ENCODE assay signal across 23 cellular contexts in the genomic region with DNA sequence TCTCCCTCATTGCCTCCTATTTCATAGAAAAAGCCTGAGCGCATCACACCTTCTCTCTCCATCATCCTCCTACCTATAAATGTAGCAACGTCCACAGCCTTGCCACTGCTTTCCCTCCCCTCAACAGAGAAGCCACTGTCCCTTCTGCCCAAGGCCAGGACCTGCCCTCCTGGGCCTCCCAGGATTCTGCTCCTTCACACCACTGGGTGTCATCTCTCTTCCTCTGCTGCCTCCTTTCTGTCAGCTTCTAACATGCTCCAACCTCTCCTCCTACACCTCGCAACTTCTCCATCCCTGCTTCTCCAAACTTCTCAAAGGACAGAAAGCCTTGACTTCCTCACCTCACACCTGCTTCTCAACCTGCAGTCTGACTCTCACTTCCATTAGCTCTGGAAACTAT. TPM values are rescaled to one million over a fixed set of nuclear protein-coding genes. Genes with fewer than 3 reads are reported as not detected.
DNase-seq lines count a peak whose midpoint lies in the region; ATAC-seq, FAIRE-seq and TF ChIP-seq lines count a peak whose summit lies in the region.
"Had no signal": no experiment of that assay in that cellular context is flagged by ENCODE, and none has a peak within 500 bp of the region (broad histone marks: within the 10 kb centered on the region; RNA-seq: fewer than 3 reads in every experiment).

No MANE protein-coding gene starts in this region.

- H3K4me1 Mint-ChIP-seq in MCF 10A (ENCODE audit: insufficient read depth, unreplicated experiment), result peaks cover 18% of the 10 kb centered on the region

- no peaks in the 10 kb centered on the region for H3K9me3 Mint-ChIP-seq in MCF 10A (ENCODE audit: unreplicated experiment)
- H3K9me3 Mint-ChIP-seq: neural progenitor cell had no signal

- ATAC-seq in HG03025 (IDR thresholded peaks at IDR 0.05; ENCODE audit: low FRiP score, unreplicated experiment), result no peak
- ATAC-seq: activated CD8-positive, alpha-beta memory T cell treated with anti-CD3 and anti-CD28 coated beads, Interleukin-2, amount 10 ng/mL, durations not matched to agents 7 days and 5 days had no signal

- POLR2A ChIA-PET in MCF 10A (lab: Yijun Ruan, JAX), result no interaction called here

- H3K4me3 Mint-ChIP-seq in MCF 10A (ENCODE audit: unreplicated experiment), result no peak overlapping the region
- H3K4me3 Mint-ChIP-seq: activated CD8-positive, alpha-beta memory T cell treated with anti-CD3 and anti-CD28 coated beads, Interleukin-2, amount 10 ng/mL, durations not matched to agents 7 days and 5 days; neural progenitor cell; T-helper 2 cell treated with Interferon-gamma antibody and Interleukin-4, amounts not matched to agents 5 μg/mL and 100 μg/mL, for 36 hours had no signal

- H3K27ac ChIP-seq in breast epithelium (no peak overlapping the region), testis (no peak overlapping the region)
- H3K27ac ChIP-seq: BLaER1, neural progenitor cell had no signal

- CTCF ChIA-PET in MCF 10A (lab: Yijun Ruan, JAX), result interaction anchor here (0.7 kb wide), 1 partner anchor 238 kb away, joined by 3 read pairs; no protein-coding TSS in a partner anchor

- no peaks in the 10 kb centered on the region for H3K4me1 ChIP-seq in breast epithelium
- H3K4me1 ChIP-seq in testis, result peaks cover 14% of the 10 kb centered on the region
- H3K4me1 ChIP-seq: neural progenitor cell had no signal

- in situ Hi-C loops in SK-MEL-5 (cut with HindIII; ENCODE audit: low pct_unique_long_range_greater_than_20kb, low sequenced_read_pairs), result no loop called here

- peak; percentile 14 for DNase-seq in MCF 10A (ENCODE audit: unreplicated experiment)
- no peak for DNase-seq in breast epithelium (ENCODE audit: low spot score in 2 of 2)
- peak; percentile 49 for DNase-seq in SK-MEL-5 (ENCODE audit: low read depth, low spot score)
- DNase-seq in epithelial cell of proximal tubule (ENCODE audit: low read depth), result no peak
- DNase-seq in testis, result peak; percentile 71
- no peak for DNase-seq in LoVo (ENCODE audit: low spot score)
- no peak for DNase-seq in GM12891 (ENCODE audit: insufficient read length, low spot score)
- DNase-seq: activated CD4-positive, alpha-beta T cell treated with anti-CD3 and anti-CD28 coated beads, Interleukin-2, amount 50 U/mL, for 1 hour; activated CD8-positive, alpha-beta memory T cell treated with anti-CD3 and anti-CD28 coated beads, Interleukin-2, amount 10 ng/mL, durations not matched to agents 7 days and 5 days; activated naive CD4-positive, alpha-beta T cell treated with anti-CD3 and anti-CD28 coated beads, Interleukin-2, amount 50 U/mL, for 16 hours; dermis blood vessel endothelial cell; kidney glomerular epithelial cell; NCI-H146; psoas muscle had no signal

- intact Hi-C loops in MCF 10A (cut with micrococcal nuclease) (no loop called here), breast epithelium (cut with DNase I; ENCODE audit: low total_unique reads) (no loop called here), testis (cut with DNase I; ENCODE audit: low total_unique reads) (no loop called here)

- H3K4me3 ChIP-seq in breast epithelium (no peak overlapping the region), epithelial cell of proximal tubule (ENCODE audit: low read depth, low read length) (no peak overlapping the region), testis (no peak overlapping the region)
- H3K4me3 ChIP-seq: BLaER1, neural progenitor cell, psoas muscle had no signal

- H3K27ac Mint-ChIP-seq in MCF 10A (ENCODE audit: low read depth, unreplicated experiment), result no peak overlapping the region
- H3K27ac Mint-ChIP-seq: activated CD8-positive, alpha-beta memory T cell treated with anti-CD3 and anti-CD28 coated beads, Interleukin-2, amount 10 ng/mL, durations not matched to agents 7 days and 5 days; neural progenitor cell; T-helper 2 cell treated with Interferon-gamma antibody and Interleukin-4, amounts not matched to agents 5 μg/mL and 100 μg/mL, for 36 hours had no signal

- no peak for TF ChIP-seq CTCF in MCF 10A (IDR thresholded peaks at IDR 0.05; ENCODE audit: unreplicated experiment)
- no peak for TF ChIP-seq CTCF in breast epithelium (IDR thresholded peaks at IDR 0.05)
- peak; percentile 26 for TF ChIP-seq CTCF in epithelial cell of proximal tubule (conservative IDR thresholded peaks at IDR 0.05; ENCODE audit: low read depth, low read length)
- TF ChIP-seq CTCF in testis (IDR thresholded peaks at IDR 0.05), result peak in 1 of 3 experiments; percentile 4

- TF ChIP-seq POLR2A in breast epithelium (IDR thresholded peaks at IDR 0.05) (no peak), testis (IDR thresholded peaks at IDR 0.05) (no peak), GM12891 (IDR thresholded peaks at IDR 0.05; ENCODE audit: low read depth, low read length) (no peak)

- 59 to 65% methylated on average over 3 of the region's 3 CpGs for WGBS in testis, 2 donors

- H3K27me3 Mint-ChIP-seq in MCF 10A (ENCODE audit: insufficient read depth, unreplicated experiment), result no peaks in the 10 kb centered on the region

- H3K36me3 ChIP-seq in breast epithelium, result no peaks in the 10 kb centered on the region
- no peaks in the 10 kb centered on the region for H3K36me3 ChIP-seq in testis (ENCODE audit: low read depth, missing control alignments)
- H3K36me3 ChIP-seq: BLaER1, neural progenitor cell had no signal

- no TSS peak for BruUV-seq in MCF 10A (replicated peaks; lab: Mats Ljungman, UMichigan)

- FAIRE-seq in GM12891 (lab: Jason Lieb, UNC), result no peak
- FAIRE-seq: urothelium cell line had no signal

- H3K36me3 Mint-ChIP-seq in MCF 10A (ENCODE audit: insufficient read depth, unreplicated experiment), result no peaks in the 10 kb centered on the region
- H3K36me3 Mint-ChIP-seq: neural progenitor cell had no signal

- H3K27me3 ChIP-seq in breast epithelium (no peaks in the 10 kb centered on the region), testis (no peaks in the 10 kb centered on the region)
- H3K27me3 ChIP-seq: BLaER1, neural progenitor cell had no signal

- H3K9me3 ChIP-seq in breast epithelium (no peaks in the 10 kb centered on the region), testis (no peaks in the 10 kb centered on the region)
- H3K9me3 ChIP-seq: BLaER1, psoas muscle had no signal

TF ChIP-seq in GM12891, 5 proteins besides CTCF, POLR2A, EP300 and RAD21:
- TF ChIP-seq POLR2AphosphoS5 (IDR thresholded peaks at IDR 0.05; ENCODE audit: low read depth, low read length), result no peak
- no peak for TF ChIP-seq SPI1 (IDR thresholded peaks at IDR 0.05; ENCODE audit: low read depth, low read length)
- no peak for TF ChIP-seq PAX5 (IDR thresholded peaks at IDR 0.05; ENCODE audit: insufficient read depth, low read length, severe bottlenecking)
- no peak for TF ChIP-seq TAF1 (IDR thresholded peaks at IDR 0.05; ENCODE audit: low read depth, low read length)
- TF ChIP-seq POU2F2 (IDR thresholded peaks at IDR 0.05; ENCODE audit: low read depth, low read length), result no peak
TF ChIP-seq in GM12891: peak in this region for 0.

RNA-seq across cellular contexts. Expression of gene ME2, which starts 21.2 kb away (rescaled TPM):
- total RNA-seq in MCF 10A (2022), result 64.8 and 67.2 TPM in 2 replicates
- 10 to 100 TPM; 33.4 to 37.8 (median 37.3) TPM for total RNA-seq in breast epithelium
- 85.6 and 87.8 TPM in 2 replicates for total RNA-seq in SK-MEL-5 (2014; rRNA removed; shearing (Covaris generic))
- 59.1 and 69.4 TPM in 2 replicates for polyA plus RNA-seq in SK-MEL-5 (2015; cell fraction: cytosol; rRNA removed)
- 18.8 and 35.9 TPM in 2 replicates for polyA plus RNA-seq in SK-MEL-5 (2015; cell fraction: nucleus; rRNA removed)
- total RNA-seq in epithelial cell of proximal tubule, result 57.4 and 60.4 TPM in 2 replicates
- total RNA-seq in testis, result 100 to 1,000 TPM in 1 of 2 donors, 10 to 100 TPM in 1; 72.0 to 101 TPM
- 49.2 TPM for polyA plus RNA-seq in testis (ENCODE audit: insufficient read depth, low read depth, low replicate concordance)
- polyA plus RNA-seq in GM12891 (2012; ENCODE audit: low read depth, missing spikeins), result 49.7 TPM

RNA-seq across cellular contexts. Expression of gene MRO, which starts 37.9 kb away (rescaled TPM):
- total RNA-seq in MCF 10A (2022) (not detected in 2 replicates), breast epithelium (1 to 10 TPM in 1 of 3 donors, under 1 TPM in 2; 0.59 to 3.0 (median 0.66) TPM), epithelial cell of proximal tubule (not detected in 2 replicates), testis (100 to 1,000 TPM in 1 of 2 donors, 10 to 100 TPM in 1; 87.4 to 134 TPM)
- total RNA-seq in SK-MEL-5 (2014; rRNA removed; shearing (Covaris generic)), result 3.1 and 5.5 TPM in 2 replicates
- polyA plus RNA-seq in SK-MEL-5 (2015; cell fraction: cytosol; rRNA removed), result 3.1 and 6.1 TPM in 2 replicates
- polyA plus RNA-seq in SK-MEL-5 (2015; cell fraction: nucleus; rRNA removed), result 2.0 and 2.8 TPM in 2 replicates
- 92.8 TPM for polyA plus RNA-seq in testis (ENCODE audit: insufficient read depth, low read depth, low replicate concordance)
- polyA plus RNA-seq in GM12891 (2012; ENCODE audit: low read depth, missing spikeins), result not detected
- total RNA-seq: activated CD8-positive, alpha-beta memory T cell treated with anti-CD3 and anti-CD28 coated beads, Interleukin-2, amount 10 ng/mL, durations not matched to agents 7 days and 5 days; IMR-90; lung microvascular endothelial cell; M059J; RPMI7951 had no signal
- polyA plus RNA-seq: IMR-90 had no signal

Comparison
In these comparisons a context has a peak if more than half of its experiments do, and no peak if none do; other contexts are left out.
1. DNase-seq: peak in MCF 10A (single experiment), SK-MEL-5 (single experiment) and testis (single experiment); none in breast epithelium (0 of 2), epithelial cell of proximal tubule (single experiment), LoVo (single experiment) and GM12891 (single experiment).
2. RNA of gene MRO, which starts 37.9 kb away (total RNA-seq): 87.4 to 134 TPM in testis; 3.1 to 5.5 TPM in SK-MEL-5, 0.59 to 3.0 TPM in breast epithelium, not detected in MCF 10A and not detected in epithelial cell of proximal tubule; every median in the first group is over 10 times any median in the second.